In genomic region chr18:56770873-56771272, GRCh38 we compare ENCODE assay signal across 16 cellular contexts.
"Had no signal": no experiment of that assay in that cellular context is flagged by ENCODE, and none has a peak within 500 bp of the region (broad histone marks: within the 10 kb centered on the region; RNA-seq: fewer than 3 reads in every experiment).

No MANE protein-coding gene starts in this region.

- H3K4me3 ChIP-seq: adrenal gland, colonic mucosa, esophagus muscularis mucosa, lung, prostate gland, smooth muscle cell, suprapubic skin had no signal

- H3K36me3 ChIP-seq: adrenal gland, colonic mucosa, esophagus muscularis mucosa, prostate gland, suprapubic skin had no signal

- H3K9me3 ChIP-seq: adrenal gland, colonic mucosa, esophagus muscularis mucosa, prostate gland, suprapubic skin had no signal

- ATAC-seq: activated T-cell treated with anti-CD3 and anti-CD28 coated beads, Interleukin-2, amount 50 U/mL, for 4 hours; right cardiac atrium; WTC11 had no signal

- H3K27me3 ChIP-seq: adrenal gland, colonic mucosa, esophagus muscularis mucosa, suprapubic skin had no signal

- H3K27ac ChIP-seq: adrenal gland, colonic mucosa, esophagus muscularis mucosa, prostate gland, suprapubic skin had no signal

- H3K4me1 ChIP-seq: adrenal gland, colonic mucosa, prostate gland, suprapubic skin had no signal

- DNase-seq: activated CD4-positive, alpha-beta memory T cell treated with anti-CD3 and anti-CD28 coated beads, Interleukin-2, amount 10 ng/mL, durations not matched to agents 7 days and 5 days; activated CD4-positive, alpha-beta T cell treated with anti-CD3 and anti-CD28 coated beads for 4 hours; activated effector memory CD4-positive, alpha-beta T cell treated with Interleukin-2 at 50 U/mL for 16 hours; activated naive CD4-positive, alpha-beta T cell treated with anti-CD3 and anti-CD28 coated beads, Interleukin-2, amount 50 U/mL, for 16 hours; activated T-cell treated with anti-CD3 and anti-CD28 coated beads, Interleukin-2, amount 50 U/mL, for 4 hours; adrenal gland; colonic mucosa; islet precursor cell; midbrain had no signal
